In the genomic region with DNA sequence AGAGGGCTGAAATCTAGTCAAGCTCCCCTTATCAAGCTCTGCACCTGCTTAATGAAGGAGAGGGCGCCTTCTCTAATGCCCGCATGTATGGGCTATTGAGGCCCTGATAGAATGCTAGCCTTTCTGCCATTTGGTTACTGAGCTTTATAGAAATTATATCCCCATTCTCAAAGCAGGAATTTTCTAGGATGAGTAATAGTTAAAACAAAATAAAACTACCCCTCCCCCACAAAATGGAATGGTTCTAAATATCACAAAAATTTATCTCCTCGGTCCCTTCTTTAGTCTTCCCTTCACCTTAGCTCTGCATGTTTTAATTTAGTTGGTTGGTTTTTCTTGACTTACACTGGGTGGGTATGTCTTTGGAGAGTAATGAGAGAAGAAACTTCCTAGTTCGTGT, we compare ENCODE assay signal across 21 cellular contexts. TPM values are rescaled to one million over a fixed set of nuclear protein-coding genes. Genes with fewer than 3 reads are reported as not detected.
DNase-seq lines count a peak whose midpoint lies in the region; ATAC-seq, FAIRE-seq and TF ChIP-seq lines count a peak whose summit lies in the region.
"Had no signal": no experiment of that assay in that cellular context is flagged by ENCODE, and none has a peak within 500 bp of the region (broad histone marks: within the 10 kb centered on the region; RNA-seq: fewer than 3 reads in every experiment).

No MANE protein-coding gene starts in this region.

- H3K4me1 Mint-ChIP-seq in CD4-positive, CD25-positive, alpha-beta regulatory T cell = peaks cover 38 to 89% (median 74%) of the 10 kb centered on the region in 4 donors

- H3K4me3 Mint-ChIP-seq in CD4-positive, CD25-positive, alpha-beta regulatory T cell = peak overlapping the region in 2 of 4 donors; percentile 11 to 15

- TF ChIP-seq EP300 in A549 (IDR thresholded peaks at IDR 0.05) (no peak), sigmoid colon (IDR thresholded peaks at IDR 0.05) (no peak)

- H3K79me1 ChIP-seq in mesenchymal stem cell (replicated peaks; ENCODE audit: low read length, poor library complexity, severe bottlenecking) = no peaks in the 10 kb centered on the region

- H4K8ac ChIP-seq in mesenchymal stem cell (ENCODE audit: low read length) = no peak overlapping the region

- H3K4me3 ChIP-seq in A549 (no peak overlapping the region), PC-9 (no peak overlapping the region), mesenchymal stem cell (ENCODE audit: insufficient read depth in 1 of 2, low read depth in 1 of 2, low read length in 2 of 2) (no peak overlapping the region), sigmoid colon (no peak overlapping the region)
- peak overlapping the region; percentile 4 for H3K4me3 ChIP-seq in CD4-positive, CD25-positive, alpha-beta regulatory T cell (ENCODE audit: low read depth, low read length)
- H3K4me3 ChIP-seq: cardiac muscle cell, pancreas, thyroid gland had no signal

- 91% methylated on average over 4 of the region's 4 CpGs for WGBS in A549 (ENCODE audit: missing lambda C conversion rate)
- 100% methylated on average over 2 of the region's 4 CpGs for WGBS in mesenchymal stem cell
- WGBS in sigmoid colon, 2 donors = 97 to 98% methylated on average over 4 of the region's 4 CpGs

- H3K23ac ChIP-seq in mesenchymal stem cell (ENCODE audit: low read length in 2 of 2) = no peak overlapping the region

- no peak for TF ChIP-seq CTCF in A549 (IDR thresholded peaks at IDR 0.05)
- no peak for TF ChIP-seq CTCF in PC-9 (conservative IDR thresholded peaks at IDR 0.05)
- no peak for TF ChIP-seq CTCF in sigmoid colon (IDR thresholded peaks at IDR 0.05)

- H3K4me2 ChIP-seq in A549 = 0 out of 3 replicates have a peak overlapping the region, but pooled peaks have one; percentile 0
- peak overlapping the region; percentile 21; the same call in 1 of the 2 replicates for H3K4me2 ChIP-seq in PC-9
- no peak overlapping the region for H3K4me2 ChIP-seq in mesenchymal stem cell (ENCODE audit: low read length, poor library complexity, severe bottlenecking)
- H3K4me2 ChIP-seq: KMS-11 had no signal

- H3K4me1 ChIP-seq in A549 = 0 out of 3 replicates have a peak, but pooled peaks cover 6% of the 10 kb centered on the region
- H3K4me1 ChIP-seq in CD4-positive, CD25-positive, alpha-beta regulatory T cell (ENCODE audit: control insufficient read depth, insufficient read depth, low read length, poor library complexity, severe bottlenecking) = peaks cover 61% of the 10 kb centered on the region
- peaks cover 12% of the 10 kb centered on the region; the same call in 1 of the 2 replicates for H3K4me1 ChIP-seq in PC-9 (replicated peaks; ENCODE audit: insufficient read depth)
- peaks cover 3% of the 10 kb centered on the region for H3K4me1 ChIP-seq in mesenchymal stem cell (ENCODE audit: control insufficient read depth, insufficient read depth, low read depth, low read length)
- H3K4me1 ChIP-seq in sigmoid colon = no peaks in the 10 kb centered on the region
- H3K4me1 ChIP-seq: BE2C, pancreas, thyroid gland had no signal

- H2AFZ ChIP-seq in PC-9 = no peak overlapping the region
- H2AFZ ChIP-seq in mesenchymal stem cell (ENCODE audit: low read depth, low read length) = no peak overlapping the region

- no peak overlapping the region for H2BK120ac ChIP-seq in mesenchymal stem cell (ENCODE audit: low read depth, low read length)

- no peak overlapping the region for H2BK5ac ChIP-seq in mesenchymal stem cell (ENCODE audit: low read depth, low read length, poor library complexity, severe bottlenecking)

- H3K18ac ChIP-seq in mesenchymal stem cell (ENCODE audit: low read depth in 1 of 2, low read length in 2 of 2) = no peak overlapping the region

- BruUV-seq in PC-9 (replicated peaks; lab: Mats Ljungman, UMichigan) = no TSS peak

- no peak for ATAC-seq in A549
- no peak for ATAC-seq in CD4-positive, CD25-positive, alpha-beta regulatory T cell (ENCODE audit: low read depth in 2 of 2)
- ATAC-seq: esophagus mucosa, Panc1 had no signal

- peak overlapping the region in 1 of 2 experiments; percentile 63 for H2BK12ac ChIP-seq in mesenchymal stem cell (ENCODE audit: low read length in 2 of 2)

- CTCF ChIA-PET in A549 (lab: Yijun Ruan, JAX) (no interaction called here), PC-9 (lab: Charles Lee) (no interaction called here)

- H3K27ac ChIP-seq in A549 (peak overlapping the region in 1 of 2 experiments; percentile 42; a peak in 1 of 6 replicates), PC-9 (no peak overlapping the region), mesenchymal stem cell (ENCODE audit: low read length, poor library complexity, severe bottlenecking) (no peak overlapping the region), sigmoid colon (no peak overlapping the region)
- peak overlapping the region; percentile 2 for H3K27ac ChIP-seq in CD4-positive, CD25-positive, alpha-beta regulatory T cell (ENCODE audit: insufficient read depth, low read length, poor library complexity, severe bottlenecking)
- H3K27ac ChIP-seq: cardiac muscle cell, KMS-11, pancreas, thyroid gland had no signal

- no peaks in the 10 kb centered on the region for H3F3A ChIP-seq in PC-9 (ENCODE audit: insufficient read depth, low read depth)

- H3K4ac ChIP-seq in mesenchymal stem cell (ENCODE audit: low read depth in 1 of 2, low read length in 2 of 2) = no peak overlapping the region

- peak overlapping the region; percentile 75 to 83 (median 75) for H3K27ac Mint-ChIP-seq in CD4-positive, CD25-positive, alpha-beta regulatory T cell

- H3K14ac ChIP-seq in mesenchymal stem cell (ENCODE audit: low read length in 2 of 2) = no peak overlapping the region

- no peak overlapping the region for H2BK15ac ChIP-seq in mesenchymal stem cell (ENCODE audit: low read depth, poor library complexity, severe bottlenecking)

- H3K9me3 Mint-ChIP-seq in CD4-positive, CD25-positive, alpha-beta regulatory T cell = peaks cover 0 to 7% (median 0%) of the 10 kb centered on the region in 7 donors

- intact Hi-C loops in PC-9 (cut with micrococcal nuclease; ENCODE audit: unreplicated experiment) = no loop called here
- intact Hi-C loops in sigmoid colon (cut with DNase I) = no loop called here

- H3K9me2 ChIP-seq in PC-9 (ENCODE audit: insufficient read depth) = no peaks in the 10 kb centered on the region

- TF ChIP-seq POLR2A in A549 (IDR thresholded peaks at IDR 0.05; ENCODE audit: low read length) (no peak), sigmoid colon (IDR thresholded peaks at IDR 0.05) (no peak)

- peaks cover 2% of the 10 kb centered on the region for H3K36me3 ChIP-seq in CD4-positive, CD25-positive, alpha-beta regulatory T cell (ENCODE audit: control insufficient read depth, insufficient read depth, low read length)
- H3K36me3 ChIP-seq in PC-9 (ENCODE audit: low read depth) = no peaks in the 10 kb centered on the region
- H3K36me3 ChIP-seq in mesenchymal stem cell (ENCODE audit: control insufficient read depth in 1 of 2, insufficient read depth in 2 of 2, low read depth in 1 of 2, low read length in 2 of 2) = no peaks in the 10 kb centered on the region
- no peaks in the 10 kb centered on the region for H3K36me3 ChIP-seq in sigmoid colon
- H3K36me3 ChIP-seq: BE2C, cardiac muscle cell, pancreas, thyroid gland had no signal

- no peaks in the 10 kb centered on the region for H3K27me3 ChIP-seq in CD4-positive, CD25-positive, alpha-beta regulatory T cell (ENCODE audit: control insufficient read depth, insufficient read depth, low read length)
- H3K27me3 ChIP-seq in PC-9 (ENCODE audit: insufficient read depth, low read depth) (no peaks in the 10 kb centered on the region), mesenchymal stem cell (ENCODE audit: control insufficient read depth in 1 of 2, insufficient read depth in 1 of 2, low read length in 2 of 2) (no peaks in the 10 kb centered on the region), sigmoid colon (no peaks in the 10 kb centered on the region)
- H3K27me3 ChIP-seq: BE2C, cardiac muscle cell, thyroid gland had no signal

- H3K9me3 ChIP-seq in A549 = peaks cover 3% of the 10 kb centered on the region; the same call in 1 of the 3 replicates
- no peaks in the 10 kb centered on the region for H3K9me3 ChIP-seq in CD4-positive, CD25-positive, alpha-beta regulatory T cell (ENCODE audit: control insufficient read depth in 2 of 2, low read length in 2 of 2)
- H3K9me3 ChIP-seq in PC-9 (ENCODE audit: insufficient read depth, low read depth) = no peaks in the 10 kb centered on the region
- no peaks in the 10 kb centered on the region for H3K9me3 ChIP-seq in mesenchymal stem cell (ENCODE audit: control insufficient read depth, low read length)
- no peaks in the 10 kb centered on the region for H3K9me3 ChIP-seq in sigmoid colon
- H3K9me3 ChIP-seq: BE2C, pancreas, thyroid gland had no signal

- no peak for FAIRE-seq in A549 (lab: Jason Lieb, UNC)
- FAIRE-seq: pancreas, small intestine had no signal

- no peak overlapping the region for H4K91ac ChIP-seq in mesenchymal stem cell (ENCODE audit: low read length)

- H2AK5ac ChIP-seq in mesenchymal stem cell (ENCODE audit: low read length, severe bottlenecking) = no peak overlapping the region

- peak overlapping the region; percentile 16 for H3K9ac ChIP-seq in mesenchymal stem cell (ENCODE audit: low read length)
- H3K9ac ChIP-seq: KMS-11 had no signal

- peaks cover 17% of the 10 kb centered on the region for H3K36me3 Mint-ChIP-seq in CD4-positive, CD25-positive, alpha-beta regulatory T cell

- POLR2A ChIA-PET in A549 (lab: Yijun Ruan, JAX) = no interaction called here
- POLR2A ChIA-PET in PC-9 (lab: Charles Lee; ENCODE audit: unreplicated experiment) = no interaction called here

- H3K27me3 Mint-ChIP-seq in CD4-positive, CD25-positive, alpha-beta regulatory T cell = peaks cover 4% of the 10 kb centered on the region

- H4K20me1 ChIP-seq in PC-9 (ENCODE audit: insufficient read depth) = no peaks in the 10 kb centered on the region

- DNase-seq in A549 (ENCODE audit: low read depth in 1 of 2, low spot score in 1 of 2) = no peak
- no peak for DNase-seq in CD4-positive, CD25-positive, alpha-beta regulatory T cell
- DNase-seq in PC-9 = no peak
- DNase-seq in mesenchymal stem cell = no peak
- DNase-seq in NCI-H82 (lab: John Stamatoyannopoulos, UW) = no peak
- DNase-seq in sigmoid colon = no peak
- DNase-seq in dermis blood vessel endothelial cell = no peak
- DNase-seq: BE2C; DMS153; left ventricle myocardium superior; NCI-H1105 treated with DMSO at 0.1 percent for 48 hours; NCI-H69; pancreas; small intestine; stimulated activated CD4-positive, alpha-beta T cell treated with anti-CD3 and anti-CD28 coated beads, Interleukin-4, amount 100 ng/mL, for 4 hours; stimulated activated CD8-positive, alpha-beta memory T cell treated with anti-CD3 and anti-CD28 coated beads, Interleukin-4, amount 100 ng/mL, for 48 hours; thyroid gland had no signal

- TF ChIP-seq RAD21 in A549 (conservative IDR thresholded peaks at IDR 0.05 in 1 of 2, IDR thresholded peaks at IDR 0.05 in 1 of 2) = no peak

- no peaks in the 10 kb centered on the region for H3K79me2 ChIP-seq in PC-9 (ENCODE audit: low read depth)

RNA-seq across cellular contexts. Expression of a gene that starts 37.7 kb away (rescaled TPM):
- polyA plus RNA-seq in A549 (2011; rRNA removed) (not detected in 2 replicates), A549 (2017; fragmentation: RNase III; extraction: RNeasy Plus Mini Kit Qiagen cat#74134 plus additional on column Dnase treatment) (not detected in 3 replicates), sigmoid colon (1 to 10 TPM in 2 of 3 donors, under 1 TPM in 1; under 0.01 to 6.2 (median 2.5) TPM)
- not detected in 2 replicates for polyA plus RNA-seq in A549 (2012; cell fraction: cytosol; rRNA removed)
- polyA plus RNA-seq in A549 (2012; cell fraction: nucleus; rRNA removed) = not detected in 2 replicates
- not detected in 2 replicates for polyA minus RNA-seq in A549 (2011; rRNA and poly(A)+ RNA removed)
- total RNA-seq in CD4-positive, CD25-positive, alpha-beta regulatory T cell = 235 TPM
- 100 to 1,000 TPM in 3 of 4 donors, 10 to 100 TPM in 1; 92.6 to 184 (median 130) TPM for polyA plus RNA-seq in CD4-positive, CD25-positive, alpha-beta regulatory T cell
- total RNA-seq in PC-9 (2021) (not detected in 2 replicates), sigmoid colon (1 to 10 TPM in 2 of 4 donors, under 1 TPM in 2; 0.28 to 2.9 (median 0.95) TPM), dermis blood vessel endothelial cell (under 0.01 and 0.05 TPM in 2 replicates)
- 0.01 TPM for polyA plus RNA-seq in mesenchymal stem cell (2013, experiment 1 of 2)
- polyA plus RNA-seq in mesenchymal stem cell (2013, experiment 2 of 2) = 0.01 TPM
- total RNA-seq: cardiac muscle cell had no signal
- polyA plus RNA-seq: cardiac muscle cell had no signal

Comparison
In these comparisons a context has a peak if more than half of its experiments do, and no peak if none do; other contexts are left out.
1. RNA of a gene that starts 37.7 kb away (total RNA-seq): 235 TPM in CD4-positive, CD25-positive, alpha-beta regulatory T cell (single experiment); 0.28 to 2.9 TPM in sigmoid colon, not detected in PC-9 and under 0.01 to 0.05 TPM in dermis blood vessel endothelial cell; every median in the first group is over 10 times any median in the second.